Comparison of ENCODE assay signal across 15 cellular contexts in genomic region chrX:95823796-95824195, GRCh38.
"Had no signal": no experiment of that assay in that cellular context is flagged by ENCODE, and none has a peak within 500 bp of the region (broad histone marks: within the 10 kb centered on the region; RNA-seq: fewer than 3 reads in every experiment).

No MANE protein-coding gene starts in this region.

- H3K36me3 Mint-ChIP-seq: natural killer cell treated with Interleukin-12 subunit alpha and Interleukin-12 subunit beta and Interleukin-15 and Interleukin-18, amount 100 ng/mL, for 72 hours had no signal

- H3K9me3 Mint-ChIP-seq: activated naive CD8-positive, alpha-beta T cell treated with anti-CD3 and anti-CD28 coated beads, Interleukin-2, amount 50 U/mL, for 24 hours; natural killer cell treated with Interleukin-12 subunit alpha and Interleukin-12 subunit beta and Interleukin-15 and Interleukin-18, amount 100 ng/mL, for 72 hours had no signal

- H3K27me3 Mint-ChIP-seq: activated naive CD8-positive, alpha-beta T cell treated with anti-CD3 and anti-CD28 coated beads, Interleukin-2, amount 50 U/mL, for 24 hours; natural killer cell treated with Interleukin-12 subunit alpha and Interleukin-12 subunit beta and Interleukin-15 and Interleukin-18, amount 100 ng/mL, for 72 hours had no signal

- ATAC-seq: activated naive CD8-positive, alpha-beta T cell treated with anti-CD3 and anti-CD28 coated beads, Interleukin-2, amount 50 U/mL, for 24 hours; esophagus mucosa; left ventricle myocardium superior; natural killer cell treated with Interleukin-12 subunit alpha and Interleukin-12 subunit beta and Interleukin-15 and Interleukin-18, amount 100 ng/mL, for 72 hours; sciatic nerve; stimulated activated naive CD8-positive, alpha-beta T cell treated with anti-CD3 and anti-CD28 coated beads, Interleukin-15, Interleukin-2, amounts not matched to agents 100 U/mL and 50 U/mL, for 24 hours had no signal

- H3K27ac ChIP-seq: dorsolateral prefrontal cortex had no signal

- DNase-seq: activated CD4-positive, CD25-positive, alpha-beta regulatory T cell treated with anti-CD3 and anti-CD28 coated beads, Interleukin-2, amount 50 U/mL, for 72 hours; activated naive CD4-positive, alpha-beta T cell treated with Interleukin-2 at 50 U/mL for 16 hours; activated naive CD8-positive, alpha-beta T cell treated with anti-CD3 and anti-CD28 coated beads, Interleukin-2, amount 50 U/mL, for 24 hours; aorta; dorsolateral prefrontal cortex; foreskin fibroblast; kidney glomerular epithelial cell; left ventricle myocardium superior; mesenchymal stem cell; stimulated activated naive CD8-positive, alpha-beta T cell treated with anti-CD3 and anti-CD28 coated beads, Interleukin-15, Interleukin-2, amounts not matched to agents 100 U/mL and 50 U/mL, for 24 hours; T-helper 9 cell; trophoblast cell had no signal

- H3K4me1 Mint-ChIP-seq: activated naive CD8-positive, alpha-beta T cell treated with anti-CD3 and anti-CD28 coated beads, Interleukin-2, amount 50 U/mL, for 24 hours had no signal

- H3K4me3 ChIP-seq: dorsolateral prefrontal cortex had no signal

- H3K4me3 Mint-ChIP-seq: activated naive CD8-positive, alpha-beta T cell treated with anti-CD3 and anti-CD28 coated beads, Interleukin-2, amount 50 U/mL, for 24 hours; natural killer cell treated with Interleukin-12 subunit alpha and Interleukin-12 subunit beta and Interleukin-15 and Interleukin-18, amount 100 ng/mL, for 72 hours had no signal

- H3K27ac Mint-ChIP-seq: activated naive CD8-positive, alpha-beta T cell treated with anti-CD3 and anti-CD28 coated beads, Interleukin-2, amount 50 U/mL, for 24 hours; natural killer cell treated with Interleukin-12 subunit alpha and Interleukin-12 subunit beta and Interleukin-15 and Interleukin-18, amount 100 ng/mL, for 72 hours had no signal
